9 cellular contexts compared by ENCODE assay signal in the genomic region with DNA sequence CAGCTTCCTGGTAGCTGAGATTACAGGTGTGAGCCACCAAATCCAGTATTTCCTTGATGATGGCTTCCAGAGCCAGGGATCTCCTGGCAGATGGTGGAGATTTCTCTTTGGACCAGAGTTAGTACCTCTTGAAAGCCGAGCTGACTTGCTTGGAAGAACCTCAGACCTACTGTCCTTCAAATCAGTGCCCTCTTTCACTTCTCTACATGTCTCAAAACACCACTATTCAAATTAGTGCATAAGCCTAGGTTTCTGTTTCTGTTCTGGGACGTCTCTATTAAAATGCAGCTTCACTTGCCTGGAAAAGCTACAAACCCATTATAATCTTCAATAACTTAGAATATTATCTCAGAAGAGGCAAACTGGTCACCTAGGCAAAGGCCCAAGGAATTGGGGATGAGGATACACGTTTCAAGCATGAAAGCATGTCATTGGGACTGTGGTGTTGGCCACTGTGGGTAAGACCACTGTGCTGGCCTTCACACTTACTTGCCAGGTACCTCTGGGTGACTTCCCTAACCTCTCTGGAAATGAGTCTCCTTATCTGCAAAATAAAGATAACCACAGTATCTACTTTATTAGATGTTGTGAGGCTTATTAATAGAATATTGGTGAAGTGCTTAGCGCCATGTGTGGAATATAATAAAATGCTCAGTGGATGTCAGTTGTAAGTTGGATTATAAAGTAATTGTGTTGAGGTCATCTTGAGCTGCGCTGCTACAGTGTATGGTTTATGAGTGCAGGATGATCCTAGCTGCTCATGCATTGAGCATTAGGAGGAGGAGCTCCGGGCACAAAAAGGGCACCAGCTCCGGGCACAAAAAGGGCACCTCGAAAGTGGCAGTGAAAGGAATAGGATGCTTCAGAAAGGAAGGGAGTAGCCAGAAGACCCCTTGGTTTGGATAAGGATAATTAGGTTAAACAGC.
DNase-seq lines count a peak whose midpoint lies in the region; ATAC-seq and TF ChIP-seq lines count a peak whose summit lies in the region.
"Had no signal": no experiment of that assay in that cellular context is flagged by ENCODE, and none has a peak within 500 bp of the region (broad histone marks: within the 10 kb centered on the region; RNA-seq: fewer than 3 reads in every experiment).

No MANE protein-coding gene starts in this region.

- no peaks in the 10 kb centered on the region for H3K27me3 Mint-ChIP-seq in naive thymus-derived CD8-positive, alpha-beta T cell
- no peaks in the 10 kb centered on the region for H3K27me3 Mint-ChIP-seq in GM23338 (ENCODE audit: insufficient read depth, low read depth, poor library complexity)

- H3K27me3 ChIP-seq in GM23338 (ENCODE audit: insufficient read depth): no peaks in the 10 kb centered on the region

- no peak overlapping the region for H3K4me2 ChIP-seq in GM23338

- no peak overlapping the region for H3K27ac ChIP-seq in GM23338 (ENCODE audit: low read depth)

- H3K4me1 Mint-ChIP-seq in naive thymus-derived CD8-positive, alpha-beta T cell: peaks cover 31 to 91% (median 86%) of the 10 kb centered on the region in 4 donors
- H3K4me1 Mint-ChIP-seq in GM23338: peaks cover 6% of the 10 kb centered on the region; the same call in 2 of the 3 replicates

- no peaks in the 10 kb centered on the region for H4K20me1 ChIP-seq in GM23338 (replicated peaks; ENCODE audit: insufficient read depth)

- H3K9me3 Mint-ChIP-seq in naive thymus-derived CD8-positive, alpha-beta T cell: peaks cover 0 to 4% (median 0%) of the 10 kb centered on the region in 9 donors
- no peaks in the 10 kb centered on the region for H3K9me3 Mint-ChIP-seq in GM23338

- H2AFZ ChIP-seq in GM23338: no peak overlapping the region

- H3K4me3 Mint-ChIP-seq in naive thymus-derived CD8-positive, alpha-beta T cell: peak overlapping the region in 4 of 10 donors; percentile 18 to 66 (median 47)
- no peak overlapping the region for H3K4me3 Mint-ChIP-seq in GM23338

- peak overlapping the region; percentile 72 to 91 (median 82) for H3K27ac Mint-ChIP-seq in naive thymus-derived CD8-positive, alpha-beta T cell
- H3K27ac Mint-ChIP-seq in GM23338: no peak overlapping the region

- H3K9me2 ChIP-seq in GM23338 (ENCODE audit: insufficient read depth): no peaks in the 10 kb centered on the region

- no peaks in the 10 kb centered on the region for H3K36me3 ChIP-seq in GM23338 (ENCODE audit: insufficient read depth)

- H3K4me3 ChIP-seq in GM23338: no peak overlapping the region

- H3K4me1 ChIP-seq in GM23338 (ENCODE audit: insufficient read depth): peaks cover 8% of the 10 kb centered on the region; the same call in 1 of the 2 replicates

- ATAC-seq in GM18508 (IDR thresholded peaks at IDR 0.05; ENCODE audit: insufficient read depth, unreplicated experiment) (peak; percentile 78), GM21619 (IDR thresholded peaks at IDR 0.05; ENCODE audit: unreplicated experiment) (peak; percentile 88), HG03575 (IDR thresholded peaks at IDR 0.05; ENCODE audit: extremely low read depth, insufficient number of reproducible peaks, low FRiP score, unreplicated experiment) (peak; percentile 86), GM23338 (no peak)
- ATAC-seq in naive thymus-derived CD8-positive, alpha-beta T cell: no peak

- POLR2A ChIA-PET in naive thymus-derived CD8-positive, alpha-beta T cell (lab: Charles Lee): interaction anchor here (0.8 to 1.6 kb wide), 5 partner anchors 14 to 97 kb away, joined by 3 to 6 read pairs (median 3); no protein-coding TSS in a partner anchor

- H3F3A ChIP-seq in GM23338 (replicated peaks; ENCODE audit: low read depth): no peaks in the 10 kb centered on the region

- peaks cover 5 to 23% (median 8%) of the 10 kb centered on the region in 3 donors for H3K36me3 Mint-ChIP-seq in naive thymus-derived CD8-positive, alpha-beta T cell
- no peaks in the 10 kb centered on the region for H3K36me3 Mint-ChIP-seq in GM23338 (ENCODE audit: low read depth)

- no peak for DNase-seq in naive thymus-derived CD8-positive, alpha-beta T cell
- DNase-seq in NCI-H1105 (lab: John Stamatoyannopoulos, UW) (no peak), GM23338 (ENCODE audit: low spot score) (no peak), mesenteric fat pad (ENCODE audit: low spot score) (no peak)
- DNase-seq in stimulated activated CD4-positive, alpha-beta T cell treated with anti-CD3 and anti-CD28 coated beads, Interleukin-1b, Interleukin-23, amount 100 ng/mL, for 48 hours: no peak
- DNase-seq: activated CD4-positive, alpha-beta T cell treated with anti-CD3 and anti-CD28 coated beads for 1 hour had no signal

- no peaks in the 10 kb centered on the region for H3K79me2 ChIP-seq in GM23338 (replicated peaks; ENCODE audit: insufficient read depth)

- no peak for TF ChIP-seq CTCF in GM23338 (conservative IDR thresholded peaks at IDR 0.05; ENCODE audit: low read depth in 2 of 2)

TF ChIP-seq in GM23338, 12 proteins besides CTCF, POLR2A, EP300 and RAD21:
- TF ChIP-seq, protein P1, sequence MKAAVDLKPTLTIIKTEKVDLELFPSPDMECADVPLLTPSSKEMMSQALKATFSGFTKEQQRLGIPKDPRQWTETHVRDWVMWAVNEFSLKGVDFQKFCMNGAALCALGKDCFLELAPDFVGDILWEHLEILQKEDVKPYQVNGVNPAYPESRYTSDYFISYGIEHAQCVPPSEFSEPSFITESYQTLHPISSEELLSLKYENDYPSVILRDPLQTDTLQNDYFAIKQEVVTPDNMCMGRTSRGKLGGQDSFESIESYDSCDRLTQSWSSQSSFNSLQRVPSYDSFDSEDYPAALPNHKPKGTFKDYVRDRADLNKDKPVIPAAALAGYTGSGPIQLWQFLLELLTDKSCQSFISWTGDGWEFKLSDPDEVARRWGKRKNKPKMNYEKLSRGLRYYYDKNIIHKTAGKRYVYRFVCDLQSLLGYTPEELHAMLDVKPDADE (IDR thresholded peaks at IDR 0.05): no peak
- TF ChIP-seq ZNF114 (CRISPR knock-in tag; IDR thresholded peaks at IDR 0.05) (no peak), STAT1 (IDR thresholded peaks at IDR 0.05; ENCODE audit: unreplicated experiment) (no peak), EZH2phosphoT487 (IDR thresholded peaks at IDR 0.05; ENCODE audit: unreplicated experiment) (no peak), EZH2 (IDR thresholded peaks at IDR 0.05; ENCODE audit: low read depth, unreplicated experiment) (no peak)

Comparison
In these comparisons a context has a peak if more than half of its experiments do, and no peak if none do; other contexts are left out.
1. ATAC-seq: peak in GM18508 (single experiment), GM21619 (single experiment) and HG03575 (single experiment); none in naive thymus-derived CD8-positive, alpha-beta T cell (0 of 2) and GM23338 (single experiment).